Comparison of ENCODE assay signal across 9 cellular contexts in the genomic region with DNA sequence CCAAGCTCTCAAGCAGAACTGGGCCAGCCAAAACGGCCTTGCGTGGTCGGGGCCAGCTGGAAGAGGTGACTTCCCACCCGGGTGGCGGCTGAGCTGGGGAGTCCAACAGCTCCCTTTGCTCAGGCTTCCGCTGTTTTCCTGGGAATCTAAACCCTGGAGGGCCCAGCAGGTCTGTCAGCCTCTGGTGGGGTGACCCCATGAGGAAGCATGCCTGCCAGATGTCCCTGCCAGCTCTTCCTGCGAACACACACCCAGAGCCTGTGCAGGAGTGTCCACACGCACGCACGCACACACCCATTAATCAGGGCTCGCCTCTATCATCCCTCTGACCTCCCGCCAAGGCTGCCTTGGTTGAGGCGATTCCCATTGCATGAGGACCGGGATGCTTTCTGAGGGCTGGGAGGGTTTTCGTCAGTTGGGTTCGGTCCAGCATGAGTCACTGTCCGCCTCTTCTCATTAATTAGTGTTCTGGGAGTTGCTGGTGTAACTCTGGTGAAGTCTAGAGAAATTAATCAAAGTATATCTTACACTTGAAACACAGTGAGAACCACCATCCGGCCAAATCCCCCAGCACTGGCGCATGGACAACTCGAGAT.
A peak's percentile ranks its signal among the peaks of the same experiment; 100 is the strongest.
DNase-seq lines count a peak whose midpoint lies in the region; ATAC-seq and TF ChIP-seq lines count a peak whose summit lies in the region.
"Had no signal": no experiment of that assay in that cellular context is flagged by ENCODE, and none has a peak within 500 bp of the region (broad histone marks: within the 10 kb centered on the region; RNA-seq: fewer than 3 reads in every experiment).

No MANE protein-coding gene starts in this region.

- H3K4me1 ChIP-seq in Peyer's patch (no peaks in the 10 kb centered on the region), psoas muscle (no peaks in the 10 kb centered on the region), PC-9 (replicated peaks; ENCODE audit: insufficient read depth) (no peaks in the 10 kb centered on the region)

- no peaks in the 10 kb centered on the region for H3K36me3 Mint-ChIP-seq in activated T-cell treated with anti-CD3 and anti-CD28 coated beads, Interleukin-2, amount 50 U/mL, for 72 hours (ENCODE audit: insufficient read depth in 2 of 2)

- no peak for TF ChIP-seq POLR2A in Peyer's patch (IDR thresholded peaks at IDR 0.05)

- H4K20me1 ChIP-seq in PC-9 (ENCODE audit: insufficient read depth), result no peaks in the 10 kb centered on the region

- H3K9me3 ChIP-seq in Peyer's patch (no peaks in the 10 kb centered on the region), psoas muscle (peaks cover 8% of the 10 kb centered on the region), PC-9 (ENCODE audit: insufficient read depth, low read depth) (no peaks in the 10 kb centered on the region; the same call in 1 of the 2 replicates)

- ATAC-seq in psoas muscle, result peak; percentile 59 to 86 (median 78)
- ATAC-seq in activated T-cell treated with anti-CD3 and anti-CD28 coated beads, Interleukin-2, amount 50 U/mL, for 72 hours (replicated peaks in 1 of 2), result no peak

- H3F3A ChIP-seq in PC-9 (ENCODE audit: insufficient read depth, low read depth), result no peaks in the 10 kb centered on the region

- in situ Hi-C loops in KBM-7 (cut with MboI; ENCODE audit: low pct_unique_long_range_greater_than_20kb, low sequenced_read_pairs), result no loop called here

- H3K27me3 Mint-ChIP-seq in activated T-cell treated with anti-CD3 and anti-CD28 coated beads, Interleukin-2, amount 50 U/mL, for 72 hours (ENCODE audit: low read depth), result no peaks in the 10 kb centered on the region

- H3K27ac ChIP-seq in Peyer's patch (peak overlapping the region in 3 of 4 donors; percentile 31 to 50 (median 42)), psoas muscle (no peak overlapping the region), PC-9 (no peak overlapping the region)

- H3K4me3 Mint-ChIP-seq in activated T-cell treated with anti-CD3 and anti-CD28 coated beads, Interleukin-2, amount 50 U/mL, for 72 hours, result no peak overlapping the region

- CTCF ChIA-PET in PC-9 (lab: Charles Lee), result interaction anchor here (0.6 kb wide), 1 partner anchor 524 kb away, joined by 3 read pairs; no protein-coding TSS in a partner anchor

- H3K4me1 Mint-ChIP-seq in activated T-cell treated with anti-CD3 and anti-CD28 coated beads, Interleukin-2, amount 50 U/mL, for 72 hours (ENCODE audit: low read depth), result no peaks in the 10 kb centered on the region

- no peak overlapping the region for H3K4me2 ChIP-seq in PC-9

- no peaks in the 10 kb centered on the region for H3K9me2 ChIP-seq in PC-9 (ENCODE audit: insufficient read depth)

- no peaks in the 10 kb centered on the region for H3K9me3 Mint-ChIP-seq in activated T-cell treated with anti-CD3 and anti-CD28 coated beads, Interleukin-2, amount 50 U/mL, for 72 hours

- BruUV-seq in PC-9 (replicated peaks; lab: Mats Ljungman, UMichigan), result no TSS peak

- H2AFZ ChIP-seq in PC-9, result no peak overlapping the region

- POLR2A ChIA-PET in PC-9 (lab: Charles Lee; ENCODE audit: unreplicated experiment), result no interaction called here

- H3K79me2 ChIP-seq in PC-9 (ENCODE audit: low read depth), result no peaks in the 10 kb centered on the region

- H3K36me3 ChIP-seq in Peyer's patch (no peaks in the 10 kb centered on the region), psoas muscle (ENCODE audit: insufficient read depth in 1 of 2, low read depth in 1 of 2) (no peaks in the 10 kb centered on the region), PC-9 (ENCODE audit: low read depth) (no peaks in the 10 kb centered on the region)

- no peak overlapping the region for H3K4me3 ChIP-seq in AG09309 (ENCODE audit: control insufficient read depth, low read depth, low read length)
- no peak overlapping the region for H3K4me3 ChIP-seq in Peyer's patch
- no peak overlapping the region for H3K4me3 ChIP-seq in foreskin fibroblast (ENCODE audit: low read depth in 1 of 2, low read length in 2 of 2)
- no peak overlapping the region for H3K4me3 ChIP-seq in psoas muscle
- H3K4me3 ChIP-seq in PC-9, result no peak overlapping the region

- H3K27ac Mint-ChIP-seq in activated T-cell treated with anti-CD3 and anti-CD28 coated beads, Interleukin-2, amount 50 U/mL, for 72 hours, result no peak overlapping the region

- WGBS in psoas muscle, 3 donors, result 46 to 61% (median 51%) methylated on average over 20 of the region's 20 CpGs

- intact Hi-C loops in psoas muscle (cut with DNase I), result no loop called here
- intact Hi-C loops in PC-9 (cut with micrococcal nuclease; ENCODE audit: unreplicated experiment), result no loop called here

- TF ChIP-seq CTCF in AG09309 (IDR thresholded peaks at IDR 0.05; ENCODE audit: control insufficient read depth, insufficient read depth, low read depth, low read length, missing control alignments) (no peak), Peyer's patch (IDR thresholded peaks at IDR 0.05) (no peak), foreskin fibroblast (IDR thresholded peaks at IDR 0.05; ENCODE audit: low read depth, low read length) (no peak), psoas muscle (IDR thresholded peaks at IDR 0.05) (no peak), PC-9 (conservative IDR thresholded peaks at IDR 0.05) (no peak)

- DNase-seq in AG09309 (ENCODE audit: low read depth) (peak; percentile 99), Peyer's patch (peak; percentile 28 to 76 (median 55)), foreskin fibroblast (peak; percentile 99), psoas muscle (peak; percentile 90 to 93), KBM-7 (no peak), PC-9 (no peak), SIG-M5 (lab: John Stamatoyannopoulos, UW) (no peak)
- DNase-seq in activated T-cell treated with anti-CD3 and anti-CD28 coated beads, Interleukin-2, amount 50 U/mL, for 72 hours, result no peak
- DNase-seq: KG1 had no signal

- H3K27me3 ChIP-seq in Peyer's patch, result no peaks in the 10 kb centered on the region
- peaks cover 0 to 24% (median 5%) of the 10 kb centered on the region in 3 donors for H3K27me3 ChIP-seq in psoas muscle (ENCODE audit: insufficient read depth in 3 of 3, low read length in 2 of 3)
- H3K27me3 ChIP-seq in PC-9 (ENCODE audit: insufficient read depth, low read depth), result peaks cover 74% of the 10 kb centered on the region

Comparison
In these comparisons a context has a peak if more than half of its experiments do, and no peak if none do; other contexts are left out.
1. DNase-seq: peak in AG09309 (single experiment), Peyer's patch (3 of 3), foreskin fibroblast (2 of 2) and psoas muscle (2 of 2); none in KBM-7 (single experiment), activated T-cell treated with anti-CD3 and anti-CD28 coated beads, Interleukin-2, amount 50 U/mL, for 72 hours (0 of 2), PC-9 (0 of 2) and SIG-M5 (single experiment).
2. H3K27ac ChIP-seq: peak in Peyer's patch (3 of 4); none in psoas muscle (single experiment) and PC-9 (single experiment).
3. ATAC-seq: peak in psoas muscle (4 of 4); none in activated T-cell treated with anti-CD3 and anti-CD28 coated beads, Interleukin-2, amount 50 U/mL, for 72 hours (0 of 2).